In the genomic region with DNA sequence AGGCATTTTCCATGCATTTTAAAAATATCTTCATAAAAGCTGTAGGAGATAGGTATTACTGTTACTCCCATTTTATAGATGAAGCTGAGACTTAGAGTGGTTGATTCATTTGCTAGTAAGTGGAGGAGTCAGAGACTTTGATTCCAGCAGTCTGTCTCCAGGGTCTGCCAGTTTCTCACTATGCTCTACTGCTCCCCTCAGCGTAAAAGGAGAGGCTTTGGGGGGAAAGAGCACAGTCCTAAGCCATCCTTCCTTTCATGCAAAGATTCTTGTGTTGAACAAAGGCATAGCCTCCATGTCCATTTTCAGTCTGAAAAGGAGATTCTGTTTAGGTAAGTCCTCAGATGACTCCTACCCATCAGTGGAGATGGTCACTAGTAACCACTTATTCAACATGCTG, we compare ENCODE assay signal across 27 cellular contexts.
A peak's percentile ranks its signal among the peaks of the same experiment; 100 is the strongest.
DNase-seq lines count a peak whose midpoint lies in the region; ATAC-seq and TF ChIP-seq lines count a peak whose summit lies in the region.
"Had no signal": no experiment of that assay in that cellular context is flagged by ENCODE, and none has a peak within 500 bp of the region (broad histone marks: within the 10 kb centered on the region; RNA-seq: fewer than 3 reads in every experiment).

No MANE protein-coding gene starts in this region.

- in situ Hi-C loops in brain microvascular endothelial cell (cut with HindIII; ENCODE audit: low pct_ligation_motif_present, low sequenced_read_pairs), result no loop called here

- H3K27ac Mint-ChIP-seq in neural progenitor cell, result no peak overlapping the region
- H3K27ac Mint-ChIP-seq: HFFc6 had no signal

- H3K4me2 ChIP-seq in neural progenitor cell, result no peak overlapping the region
- H3K4me2 ChIP-seq in mesenchymal stem cell (ENCODE audit: low read length, poor library complexity, severe bottlenecking), result no peak overlapping the region
- H3K4me2 ChIP-seq: PC-9 had no signal

- H3K4me3 ChIP-seq in NB4 (ENCODE audit: low read depth, low read length) (no peak overlapping the region), brain microvascular endothelial cell (ENCODE audit: low read depth, low read length) (no peak overlapping the region), neural progenitor cell (no peak overlapping the region), mesenchymal stem cell (ENCODE audit: insufficient read depth in 1 of 2, low read depth in 1 of 2, low read length in 2 of 2) (no peak overlapping the region)
- H3K4me3 ChIP-seq: HAP-1, PC-9, SJCRH30 had no signal

- no peak overlapping the region for H3K4me3 Mint-ChIP-seq in neural progenitor cell
- H3K4me3 Mint-ChIP-seq: CD4-positive, alpha-beta memory T cell; HFFc6 had no signal

- H3K79me1 ChIP-seq in mesenchymal stem cell (replicated peaks; ENCODE audit: low read length, poor library complexity, severe bottlenecking), result no peaks in the 10 kb centered on the region

- no peak overlapping the region for H3K14ac ChIP-seq in mesenchymal stem cell (ENCODE audit: low read length in 2 of 2)

- no peak overlapping the region for H2BK15ac ChIP-seq in mesenchymal stem cell (ENCODE audit: low read depth, poor library complexity, severe bottlenecking)

- H3K36me3 ChIP-seq in brain microvascular endothelial cell (replicated peaks) (no peaks in the 10 kb centered on the region), neural progenitor cell (no peaks in the 10 kb centered on the region), mesenchymal stem cell (ENCODE audit: control insufficient read depth in 1 of 2, insufficient read depth in 2 of 2, low read depth in 1 of 2, low read length in 2 of 2) (peaks cover 5 to 7% of the 10 kb centered on the region in 2 experiments)
- H3K36me3 ChIP-seq: HAP-1 had no signal

- no peaks in the 10 kb centered on the region for H3K27me3 ChIP-seq in brain microvascular endothelial cell (replicated peaks)
- no peaks in the 10 kb centered on the region for H3K27me3 ChIP-seq in neural progenitor cell
- H3K27me3 ChIP-seq in mesenchymal stem cell (ENCODE audit: control insufficient read depth in 1 of 2, insufficient read depth in 1 of 2, low read length in 2 of 2), result no peaks in the 10 kb centered on the region
- H3K27me3 ChIP-seq: SJCRH30 had no signal

- H2BK12ac ChIP-seq in mesenchymal stem cell (ENCODE audit: low read length in 2 of 2), result no peak overlapping the region

- H3K9ac ChIP-seq in neural progenitor cell (no peak overlapping the region), mesenchymal stem cell (ENCODE audit: low read length) (no peak overlapping the region)

- intact Hi-C loops in left colon (cut with DNase I, micrococcal nuclease), result no loop called here

- no peaks in the 10 kb centered on the region for H3K9me3 Mint-ChIP-seq in neural progenitor cell
- H3K9me3 Mint-ChIP-seq: CD4-positive, alpha-beta memory T cell; HFFc6 had no signal

- ATAC-seq in left colon (no peak), HG02970 (IDR thresholded peaks at IDR 0.05; ENCODE audit: low FRiP score, unreplicated experiment) (no peak)
- ATAC-seq: Right ventricle myocardium inferior had no signal

- H3K27me3 Mint-ChIP-seq in neural progenitor cell (ENCODE audit: insufficient read depth, low read depth), result peaks cover 2% of the 10 kb centered on the region

- TF ChIP-seq POLR2A in NB4 (IDR thresholded peaks at IDR 0.05; ENCODE audit: extremely low read depth, insufficient read length), result no peak

- H3K4me1 ChIP-seq in neural progenitor cell (no peaks in the 10 kb centered on the region), mesenchymal stem cell (ENCODE audit: control insufficient read depth, insufficient read depth, low read depth, low read length) (peaks cover 1% of the 10 kb centered on the region)
- H3K4me1 ChIP-seq: HAP-1, SJCRH30 had no signal

- H2BK5ac ChIP-seq in mesenchymal stem cell (ENCODE audit: low read depth, low read length, poor library complexity, severe bottlenecking), result no peak overlapping the region

- H3K23ac ChIP-seq in mesenchymal stem cell (ENCODE audit: low read length in 2 of 2), result no peak overlapping the region

- 40% methylated on average over 1 of the region's 1 CpG for WGBS in mesenchymal stem cell

- H3K18ac ChIP-seq in mesenchymal stem cell (ENCODE audit: low read depth in 1 of 2, low read length in 2 of 2), result no peak overlapping the region

- H2AK5ac ChIP-seq in mesenchymal stem cell (ENCODE audit: low read length, severe bottlenecking), result no peak overlapping the region

- H3K36me3 Mint-ChIP-seq in neural progenitor cell, result peaks cover 44% of the 10 kb centered on the region
- H3K36me3 Mint-ChIP-seq: CD4-positive, alpha-beta memory T cell had no signal

- H3F3A ChIP-seq in neural progenitor cell (ENCODE audit: low read depth), result no peaks in the 10 kb centered on the region

- H3K9me3 ChIP-seq in neural progenitor cell (ENCODE audit: low read depth) (no peaks in the 10 kb centered on the region), mesenchymal stem cell (ENCODE audit: control insufficient read depth, low read length) (no peaks in the 10 kb centered on the region)
- H3K9me3 ChIP-seq: HAP-1, SJCRH30 had no signal

- no peaks in the 10 kb centered on the region for H4K20me1 ChIP-seq in neural progenitor cell (ENCODE audit: low read depth)

- H3K79me2 ChIP-seq in neural progenitor cell (ENCODE audit: low read depth), result no peaks in the 10 kb centered on the region

- H4K8ac ChIP-seq in mesenchymal stem cell (ENCODE audit: low read length), result no peak overlapping the region

- H3K4ac ChIP-seq in mesenchymal stem cell (ENCODE audit: low read depth in 1 of 2, low read length in 2 of 2), result no peak overlapping the region

- H3K27ac ChIP-seq in brain microvascular endothelial cell, result no peak overlapping the region
- no peak overlapping the region for H3K27ac ChIP-seq in neural progenitor cell
- H3K27ac ChIP-seq in mesenchymal stem cell (ENCODE audit: low read length, poor library complexity, severe bottlenecking), result no peak overlapping the region
- H3K27ac ChIP-seq: HL-60, PC-9, SJCRH30 had no signal

- no peak overlapping the region for H2BK120ac ChIP-seq in mesenchymal stem cell (ENCODE audit: low read depth, low read length)

- TF ChIP-seq CTCF in GM12874 (IDR thresholded peaks at IDR 0.05; ENCODE audit: insufficient read depth, low read depth, low read length) (0 out of 2 replicates have a peak, but pooled peaks have one; percentile 7), NB4 (IDR thresholded peaks at IDR 0.05; ENCODE audit: low read depth, low read length) (no peak), brain microvascular endothelial cell (IDR thresholded peaks at IDR 0.05; ENCODE audit: low read depth, low read length, missing control alignments) (peak; percentile 19), neural progenitor cell (IDR thresholded peaks at IDR 0.05) (peak; percentile 25)

- H4K91ac ChIP-seq in mesenchymal stem cell (ENCODE audit: low read length), result no peak overlapping the region

- peaks cover 14% of the 10 kb centered on the region for H3K4me1 Mint-ChIP-seq in neural progenitor cell
- H3K4me1 Mint-ChIP-seq: CD4-positive, alpha-beta memory T cell had no signal

- DNase-seq in NB4 (ENCODE audit: low read depth) (peak; percentile 14), brain microvascular endothelial cell (no peak), neural progenitor cell (ENCODE audit: low spot score) (peak; percentile 27), mesenchymal stem cell (no peak), NCI-H345 (lab: John Stamatoyannopoulos, UW) (no peak), left colon (no peak)
- DNase-seq: C1 segment of cervical spinal cord; CD4-positive, alpha-beta memory T cell; COR-L47; DMS53; EL; GDM1; HFFc6; Kasumi-1; NCI-H1105 treated with DMSO at 0.1 percent for 48 hours; NCI-H2029; NCI-H2227 treated with DMSO at 0.1 percent for 48 hours; NCI-H510A; NCI-H748 treated with DMSO at 0.1 percent for 48 hours; NK-92 treated with Interleukin-12 subunit alpha and Interleukin-12 subunit beta, amount 100 ng/mL, for 24 hours; PC-9; SJCRH30 had no signal

- H2AFZ ChIP-seq in neural progenitor cell (replicated peaks) (no peak overlapping the region), mesenchymal stem cell (ENCODE audit: low read depth, low read length) (no peak overlapping the region)
- H2AFZ ChIP-seq: PC-9 had no signal

Comparison
In these comparisons a context has a peak if more than half of its experiments do, and no peak if none do; other contexts are left out.
1. DNase-seq: peak in NB4 (single experiment) and neural progenitor cell (single experiment); none in brain microvascular endothelial cell (single experiment), mesenchymal stem cell (single experiment), NCI-H345 (single experiment) and left colon (0 of 2).